Comparison of ENCODE assay signal across 8 cellular contexts in the genomic region with DNA sequence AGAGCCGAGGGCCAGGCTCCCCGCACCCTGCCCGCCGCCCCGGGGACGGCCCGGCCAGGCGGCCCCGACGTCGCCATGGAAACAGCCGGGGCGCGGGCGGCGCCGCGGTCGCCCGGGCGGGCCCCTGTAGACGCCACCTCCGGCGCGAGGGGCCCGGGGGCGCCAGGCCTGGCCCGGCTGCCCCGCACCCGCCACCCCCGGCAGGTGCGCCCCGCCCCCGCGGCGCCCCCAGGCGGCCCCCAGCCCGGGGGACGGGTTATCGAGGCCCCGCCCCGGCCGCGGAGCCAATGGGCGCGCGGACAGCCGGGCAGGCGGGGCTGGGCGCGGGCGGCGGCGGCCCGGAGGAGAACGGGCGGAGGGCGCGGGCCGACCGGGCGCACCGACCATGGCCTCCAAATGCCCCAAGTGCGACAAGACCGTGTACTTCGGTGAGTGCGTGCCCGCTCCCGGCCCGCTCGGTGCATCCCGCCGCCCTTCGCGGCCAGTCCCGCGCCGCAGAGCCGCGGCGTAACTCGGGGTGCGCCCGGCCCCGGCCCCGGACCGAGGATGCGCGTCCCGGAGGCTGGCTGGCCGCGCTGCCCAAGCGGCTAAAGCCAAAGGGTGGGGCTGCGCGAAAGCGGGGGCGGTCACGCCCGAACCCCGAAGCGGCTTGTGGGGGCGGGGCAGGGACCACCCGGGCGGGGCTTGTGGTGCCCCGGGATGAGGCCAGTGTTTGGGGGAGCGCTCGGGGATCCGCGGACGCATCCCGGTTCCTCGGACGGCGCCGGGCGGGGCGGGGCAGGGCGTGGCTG. TPM values are rescaled to one million over a fixed set of nuclear protein-coding genes. Genes with fewer than 3 reads are reported as not detected.
DNase-seq lines count a peak whose midpoint lies in the region; ATAC-seq and TF ChIP-seq lines count a peak whose summit lies in the region.

A gene with protein sequence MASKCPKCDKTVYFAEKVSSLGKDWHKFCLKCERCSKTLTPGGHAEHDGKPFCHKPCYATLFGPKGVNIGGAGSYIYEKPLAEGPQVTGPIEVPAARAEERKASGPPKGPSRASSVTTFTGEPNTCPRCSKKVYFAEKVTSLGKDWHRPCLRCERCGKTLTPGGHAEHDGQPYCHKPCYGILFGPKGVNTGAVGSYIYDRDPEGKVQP (plus strand): TSS at position 344 of the 791 bp plus-strand sequence. CDS start 42 bp downstream, at position 386.

- TF ChIP-seq POLR2A in testis (IDR thresholded peaks at IDR 0.05), result no peak

- peak within 1 kb of the TSS in 5 of 8 donors; percentile 60 to 83 (median 72) for H3K27ac Mint-ChIP-seq in CD8-positive, alpha-beta memory T cell

- peaks cover 5 to 37% (median 11%) of the 10 kb centered on the region in 3 donors for H3K4me1 Mint-ChIP-seq in CD8-positive, alpha-beta memory T cell

- peak within 1 kb of the TSS; percentile 63 to 91 (median 74) for H3K4me3 Mint-ChIP-seq in CD8-positive, alpha-beta memory T cell

- ATAC-seq in HG02798 (IDR thresholded peaks at IDR 0.05; ENCODE audit: poor library complexity, unreplicated experiment), result peak; percentile 40
- ATAC-seq in HG02763 (IDR thresholded peaks at IDR 0.05; ENCODE audit: unreplicated experiment), result no peak

- TF ChIP-seq CTCF in testis (IDR thresholded peaks at IDR 0.05), result no peak

- H3K4me3 ChIP-seq in CD8-positive, alpha-beta memory T cell (ENCODE audit: low read length), result peak within 1 kb of the TSS; percentile 40
- H3K4me3 ChIP-seq in effector memory CD4-positive, alpha-beta T cell (ENCODE audit: insufficient read depth, low read depth, low read length, poor library complexity, severe bottlenecking), result peak within 1 kb of the TSS; percentile 64
- peak within 1 kb of the TSS; percentile 55 to 62 for H3K4me3 ChIP-seq in testis

- POLR2A ChIA-PET in CD8-positive, alpha-beta memory T cell (lab: Charles Lee), result no interaction called here

- peaks cover 37% of the 10 kb centered on the region for H3K4me1 ChIP-seq in CD8-positive, alpha-beta memory T cell (ENCODE audit: insufficient read depth, low read length)
- H3K4me1 ChIP-seq in effector memory CD4-positive, alpha-beta T cell (ENCODE audit: control insufficient read depth, insufficient read depth, low read length, poor library complexity, severe bottlenecking), result peaks cover 42% of the 10 kb centered on the region
- H3K4me1 ChIP-seq in testis, result peaks cover 51% of the 10 kb centered on the region

- H3K27me3 ChIP-seq in CD8-positive, alpha-beta memory T cell (ENCODE audit: insufficient read depth, low read length, poor library complexity, severe bottlenecking), result no peaks in the 10 kb centered on the region
- no peaks in the 10 kb centered on the region for H3K27me3 ChIP-seq in effector memory CD4-positive, alpha-beta T cell (replicated peaks; ENCODE audit: control insufficient read depth, insufficient read depth, low read length, poor library complexity, severe bottlenecking)
- peaks cover 3% of the 10 kb centered on the region for H3K27me3 ChIP-seq in testis

- no peaks in the 10 kb centered on the region for H3K9me3 ChIP-seq in CD8-positive, alpha-beta memory T cell (ENCODE audit: low read length)
- H3K9me3 ChIP-seq in effector memory CD4-positive, alpha-beta T cell (ENCODE audit: control insufficient read depth, low read length), result no peaks in the 10 kb centered on the region
- H3K9me3 ChIP-seq in testis, result no peaks in the 10 kb centered on the region

- CTCF ChIA-PET in CD8-positive, alpha-beta memory T cell (lab: Charles Lee), result interaction anchor here (8.5 kb wide), 1 partner anchor 15 kb away, joined by 63 read pairs; no protein-coding TSS in a partner anchor

- intact Hi-C loops in testis (cut with DNase I; ENCODE audit: low total_unique reads), result no loop called here

- peak within 1 kb of the TSS; percentile 38 for H3K27ac ChIP-seq in CD8-positive, alpha-beta memory T cell (ENCODE audit: low read depth, low read length)
- peak within 1 kb of the TSS; percentile 83 for H3K27ac ChIP-seq in effector memory CD4-positive, alpha-beta T cell (ENCODE audit: insufficient read depth, low read length, poor library complexity, severe bottlenecking)
- H3K27ac ChIP-seq in testis, result peak within 1 kb of the TSS; percentile 26 to 79

- H3K9me3 Mint-ChIP-seq in CD8-positive, alpha-beta memory T cell, result peaks cover 0 to 3% (median 0%) of the 10 kb centered on the region in 5 donors

- H3K36me3 ChIP-seq in CD8-positive, alpha-beta memory T cell (ENCODE audit: insufficient read depth, low read length), result no peaks in the 10 kb centered on the region
- H3K36me3 ChIP-seq in effector memory CD4-positive, alpha-beta T cell (ENCODE audit: control insufficient read depth, insufficient read depth, low read length), result peaks cover 3% of the 10 kb centered on the region
- no peaks in the 10 kb centered on the region for H3K36me3 ChIP-seq in testis (ENCODE audit: low read depth, missing control alignments)

- peak; percentile 44 to 72 (median 57) for DNase-seq in CD8-positive, alpha-beta memory T cell
- DNase-seq in T-helper 1 cell, result peak in 3 of 5 donors; percentile 53 to 75 (median 58)
- DNase-seq in effector memory CD4-positive, alpha-beta T cell, result peak; percentile 56 to 63 (median 57)
- DNase-seq in lung microvascular endothelial cell (ENCODE audit: low read depth in 2 of 2), result peak; percentile 64 to 81
- DNase-seq in testis, result no peak
- no peak for DNase-seq in MV-4-11 (lab: John Stamatoyannopoulos, UW)

- WGBS in testis, 2 donors, result 4% methylated on average over 8 of the region's 118 CpGs; no CpG with 5 or more reads in 1 of the 2 donors

- H3K36me3 Mint-ChIP-seq in CD8-positive, alpha-beta memory T cell, result peaks cover 0 to 4% (median 0%) of the 10 kb centered on the region in 3 donors

- peaks cover 0 to 3% of the 10 kb centered on the region in 2 donors for H3K27me3 Mint-ChIP-seq in CD8-positive, alpha-beta memory T cell

RNA-seq across cellular contexts. Expression of the gene that starts here (rescaled TPM):
- 1 to 10 TPM; 2.7 to 4.5 TPM for total RNA-seq in CD8-positive, alpha-beta memory T cell
- polyA plus RNA-seq in CD8-positive, alpha-beta memory T cell, result 31.5 TPM
- total RNA-seq in lung microvascular endothelial cell (130 and 152 TPM in 2 replicates), testis (100 to 1,000 TPM; 114 to 159 TPM)
- polyA plus RNA-seq in testis (ENCODE audit: insufficient read depth, low read depth, low replicate concordance), result 121 TPM

Comparison
In these comparisons a context has a peak if more than half of its experiments do, and no peak if none do; other contexts are left out.
1. RNA of the gene that starts here (total RNA-seq): 114 to 159 TPM in testis and 130 to 152 TPM in lung microvascular endothelial cell; 2.7 to 4.5 TPM in CD8-positive, alpha-beta memory T cell; every median in the first group is over 10 times any median in the second.
2. DNase-seq: peak in CD8-positive, alpha-beta memory T cell (5 of 5), T-helper 1 cell (3 of 5), effector memory CD4-positive, alpha-beta T cell (3 of 3) and lung microvascular endothelial cell (2 of 2); none in testis (single experiment) and MV-4-11 (single experiment).
3. Peak in every context shown above with its lines, with median percentiles within 50 percentile points of each other: H3K27ac ChIP-seq and H3K4me3 ChIP-seq.